Comparison of ENCODE assay signal across 27 cellular contexts in the genomic region with DNA sequence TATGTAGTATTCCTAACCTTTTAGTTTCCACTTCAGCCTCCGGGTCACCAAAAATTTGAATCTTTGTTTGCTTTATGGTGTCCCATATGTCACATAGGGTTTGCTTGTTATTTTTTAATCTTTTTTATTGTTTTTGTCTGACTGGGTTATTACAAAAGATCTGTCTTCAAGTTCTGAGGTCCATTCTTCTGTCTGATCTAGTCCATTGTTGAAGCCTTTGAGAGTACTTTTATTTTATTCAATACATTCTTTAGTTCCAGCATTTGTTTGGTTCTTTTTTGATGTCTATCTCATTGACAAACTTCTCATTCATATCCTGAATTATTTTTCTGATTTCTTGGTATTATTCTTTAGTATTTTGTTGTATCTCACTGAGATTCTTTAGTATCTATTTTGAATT.
"Had no signal": no experiment of that assay in that cellular context is flagged by ENCODE, and none has a peak within 500 bp of the region (broad histone marks: within the 10 kb centered on the region; RNA-seq: fewer than 3 reads in every experiment).

No MANE protein-coding gene starts in this region.

- H3K27me3 ChIP-seq: colonic mucosa, dorsolateral prefrontal cortex, esophagus muscularis mucosa, esophagus squamous epithelium, foreskin keratinocyte, gastrocnemius medialis, gastroesophageal sphincter, heart right ventricle had no signal

- H3K36me3 ChIP-seq: colonic mucosa, esophagus muscularis mucosa, esophagus squamous epithelium, gastrocnemius medialis, gastroesophageal sphincter, heart left ventricle, heart right ventricle had no signal

- FAIRE-seq: colon, endothelial cell of umbilical vein, frontal cortex had no signal

- H3K4me3 ChIP-seq: colonic mucosa, coronary artery, dorsolateral prefrontal cortex, esophagus muscularis mucosa, esophagus squamous epithelium, gastrocnemius medialis, gastroesophageal sphincter, heart left ventricle, heart right ventricle had no signal

- H3K9me3 ChIP-seq: colonic mucosa, gastrocnemius medialis had no signal

- H3K4me1 ChIP-seq: colonic mucosa, esophagus muscularis mucosa, esophagus squamous epithelium, foreskin keratinocyte, gastrocnemius medialis, gastroesophageal sphincter, heart left ventricle, heart right ventricle had no signal

- ATAC-seq: effector memory CD8-positive, alpha-beta T cell; esophagus mucosa; foreskin keratinocyte; gastrocnemius medialis; gastroesophageal sphincter; heart left ventricle; heart right ventricle had no signal

- DNase-seq: colonic mucosa; cortex of kidney; dermis blood vessel endothelial cell; dorsolateral prefrontal cortex; effector CD4-positive, alpha-beta T cell; effector CD8-positive, alpha-beta T cell; effector memory CD4-positive, alpha-beta T cell; effector memory CD8-positive, alpha-beta T cell; endodermal cell; erythroblast; esophagus squamous epithelium; foreskin fibroblast; foreskin keratinocyte; foreskin melanocyte; gastrocnemius medialis; glutamatergic neuron; head of caudate nucleus; heart left ventricle; heart right ventricle had no signal

- H3K27ac ChIP-seq: colonic mucosa, coronary artery, dorsolateral prefrontal cortex, epithelial cell of prostate, esophagus muscularis mucosa, esophagus squamous epithelium, foreskin keratinocyte, gastrocnemius medialis, gastroesophageal sphincter, heart left ventricle, heart right ventricle had no signal
